In the genomic region with DNA sequence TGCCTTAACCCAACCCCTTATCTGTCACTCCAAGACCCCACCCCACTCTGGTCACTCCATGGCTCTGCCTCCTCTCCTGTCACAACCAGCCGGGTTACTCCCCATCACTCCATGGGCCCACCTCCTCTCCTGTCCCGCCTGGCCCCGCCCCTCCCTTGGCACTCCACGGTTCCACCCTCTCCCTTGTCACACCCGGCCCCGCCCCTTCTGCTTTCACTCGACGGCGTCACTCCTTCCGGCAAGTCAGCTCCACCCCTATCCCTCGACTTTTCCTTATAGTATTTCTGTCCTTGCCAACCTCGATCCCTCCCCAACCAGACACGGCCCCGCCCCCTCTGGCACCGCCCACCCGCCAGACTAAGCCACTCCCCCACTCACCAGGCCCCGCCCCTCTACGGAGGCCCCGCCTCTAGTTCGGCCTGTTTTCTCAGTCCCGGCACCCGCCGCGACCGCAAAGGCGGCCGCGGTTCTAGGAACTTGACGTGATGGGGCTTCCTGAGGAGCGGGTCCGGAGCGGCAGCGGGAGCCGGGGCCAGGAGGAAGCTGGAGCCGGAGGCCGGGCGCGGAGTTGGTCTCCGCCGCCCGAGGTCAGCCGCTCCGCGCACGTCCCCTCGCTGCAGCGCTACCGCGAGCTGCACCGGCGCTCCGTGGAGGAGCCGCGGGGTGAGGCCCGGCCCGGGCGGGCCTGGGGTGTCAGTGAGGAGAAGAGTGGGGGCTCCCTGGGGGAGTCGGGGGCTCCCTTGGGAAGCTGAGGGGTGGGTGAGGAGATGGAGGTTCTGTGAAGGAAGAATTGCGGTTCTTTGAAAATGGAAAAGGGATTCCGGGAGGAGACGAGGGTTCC, we compare ENCODE assay signal across 8 cellular contexts. TPM values are rescaled to one million over a fixed set of nuclear protein-coding genes. Genes with fewer than 3 reads are reported as not detected.
DNase-seq lines count a peak whose midpoint lies in the region; ATAC-seq and TF ChIP-seq lines count a peak whose summit lies in the region.

A gene with protein sequence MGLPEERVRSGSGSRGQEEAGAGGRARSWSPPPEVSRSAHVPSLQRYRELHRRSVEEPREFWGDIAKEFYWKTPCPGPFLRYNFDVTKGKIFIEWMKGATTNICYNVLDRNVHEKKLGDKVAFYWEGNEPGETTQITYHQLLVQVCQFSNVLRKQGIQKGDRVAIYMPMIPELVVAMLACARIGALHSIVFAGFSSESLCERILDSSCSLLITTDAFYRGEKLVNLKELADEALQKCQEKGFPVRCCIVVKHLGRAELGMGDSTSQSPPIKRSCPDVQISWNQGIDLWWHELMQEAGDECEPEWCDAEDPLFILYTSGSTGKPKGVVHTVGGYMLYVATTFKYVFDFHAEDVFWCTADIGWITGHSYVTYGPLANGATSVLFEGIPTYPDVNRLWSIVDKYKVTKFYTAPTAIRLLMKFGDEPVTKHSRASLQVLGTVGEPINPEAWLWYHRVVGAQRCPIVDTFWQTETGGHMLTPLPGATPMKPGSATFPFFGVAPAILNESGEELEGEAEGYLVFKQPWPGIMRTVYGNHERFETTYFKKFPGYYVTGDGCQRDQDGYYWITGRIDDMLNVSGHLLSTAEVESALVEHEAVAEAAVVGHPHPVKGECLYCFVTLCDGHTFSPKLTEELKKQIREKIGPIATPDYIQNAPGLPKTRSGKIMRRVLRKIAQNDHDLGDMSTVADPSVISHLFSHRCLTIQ (plus strand): TSS at position 452 of the 841 bp plus-strand sequence. CDS start 34 bp downstream, at position 486.

- peak within 1 kb of the TSS; percentile 71 for H3K4me3 Mint-ChIP-seq in natural killer cell treated with Interleukin-12 subunit alpha and Interleukin-12 subunit beta and Interleukin-15 and Interleukin-18, amount 100 ng/mL, for 72 hours

- TF ChIP-seq CTCF in fibroblast of pulmonary artery (IDR thresholded peaks at IDR 0.05; ENCODE audit: low read length, missing control alignments) = no peak

- DNase-seq in DMS79 (lab: John Stamatoyannopoulos, UW) = peak; percentile 83
- DNase-seq in GM23248 = peak; percentile 99
- DNase-seq in LoVo (ENCODE audit: low spot score) = peak; percentile 98
- DNase-seq in SHP77 (lab: John Stamatoyannopoulos, UW) = peak; percentile 96 to 97
- DNase-seq in activated effector memory CD4-positive, alpha-beta T cell treated with Interleukin-2 at 50 U/mL for 16 hours = peak; percentile 90
- DNase-seq in fibroblast of pulmonary artery (ENCODE audit: low read depth) = peak; percentile 99
- DNase-seq in natural killer cell treated with Interleukin-12 subunit alpha and Interleukin-12 subunit beta and Interleukin-15 and Interleukin-18, amount 100 ng/mL, for 72 hours (ENCODE audit: low spot score) = peak; percentile 92
- DNase-seq in stimulated activated naive CD4-positive, alpha-beta T cell treated with Interleukin-2 at 50 U/mL for 16 hours (lab: John Stamatoyannopoulos, UW) = peak; percentile 93

- H3K27ac ChIP-seq in GM23248 = peak within 1 kb of the TSS; percentile 40

- peak within 1 kb of the TSS; percentile 84 for H3K9ac ChIP-seq in GM23248

- H3K27ac Mint-ChIP-seq in natural killer cell treated with Interleukin-12 subunit alpha and Interleukin-12 subunit beta and Interleukin-15 and Interleukin-18, amount 100 ng/mL, for 72 hours = peak within 1 kb of the TSS; percentile 39 to 42

- H3K27me3 Mint-ChIP-seq in natural killer cell treated with Interleukin-12 subunit alpha and Interleukin-12 subunit beta and Interleukin-15 and Interleukin-18, amount 100 ng/mL, for 72 hours = peaks cover 10 to 15% of the 10 kb centered on the region in 2 donors

- 2% methylated on average over 30 to 61 of the region's 61 CpGs for WGBS in GM23248 (ENCODE audit: low coverage in 1 of 2, low lambda C conversion rate in 2 of 2, missing lambda C conversion rate in 2 of 2), 2 experiments

- in situ Hi-C loops in GM23248 (cut with MboI) = no loop called here

- H2AFZ ChIP-seq in GM23248 = peak within 1 kb of the TSS; percentile 94

- no peaks in the 10 kb centered on the region for H3K27me3 ChIP-seq in GM23248 (replicated peaks; ENCODE audit: insufficient read depth)

- H3K4me1 ChIP-seq in GM23248 (ENCODE audit: insufficient read depth) = peaks cover 6% of the 10 kb centered on the region

- H3K9me2 ChIP-seq in GM23248 (ENCODE audit: insufficient read depth) = no peaks in the 10 kb centered on the region

- peak within 1 kb of the TSS; percentile 94 for H3K4me3 ChIP-seq in GM23248
- peak within 1 kb of the TSS; percentile 89 for H3K4me3 ChIP-seq in fibroblast of pulmonary artery (replicated peaks; ENCODE audit: low read depth, low read length)

- H3K9me3 ChIP-seq in GM23248 (ENCODE audit: low read depth) = no peaks in the 10 kb centered on the region

- H4K20me1 ChIP-seq in GM23248 (ENCODE audit: insufficient read depth) = no peaks in the 10 kb centered on the region

- H3K9me3 Mint-ChIP-seq in natural killer cell treated with Interleukin-12 subunit alpha and Interleukin-12 subunit beta and Interleukin-15 and Interleukin-18, amount 100 ng/mL, for 72 hours = no peaks in the 10 kb centered on the region

- peaks cover 16% of the 10 kb centered on the region for H3K79me2 ChIP-seq in GM23248 (ENCODE audit: insufficient read depth)

- H3K4me1 Mint-ChIP-seq in natural killer cell treated with Interleukin-12 subunit alpha and Interleukin-12 subunit beta and Interleukin-15 and Interleukin-18, amount 100 ng/mL, for 72 hours (ENCODE audit: low read depth in 2 of 2) = peaks cover 47 to 51% of the 10 kb centered on the region in 2 donors

- no peaks in the 10 kb centered on the region for H3K36me3 Mint-ChIP-seq in natural killer cell treated with Interleukin-12 subunit alpha and Interleukin-12 subunit beta and Interleukin-15 and Interleukin-18, amount 100 ng/mL, for 72 hours

- peaks cover 9% of the 10 kb centered on the region for H3F3A ChIP-seq in GM23248 (ENCODE audit: insufficient read depth)

- peak within 1 kb of the TSS; percentile 100 for H3K4me2 ChIP-seq in GM23248 (ENCODE audit: unreplicated experiment)

- ATAC-seq in natural killer cell treated with Interleukin-12 subunit alpha and Interleukin-12 subunit beta and Interleukin-15 and Interleukin-18, amount 100 ng/mL, for 72 hours = peak; percentile 91 to 93

- no peaks in the 10 kb centered on the region for H3K36me3 ChIP-seq in GM23248 (ENCODE audit: low read depth)

RNA-seq across cellular contexts. Expression of the gene that starts here (rescaled TPM):
- 33.3 and 37.7 TPM in 2 replicates for total RNA-seq in GM23248 (2014; rRNA removed; shearing (Covaris generic))
- 12.1 and 14.3 TPM in 2 replicates for polyA plus RNA-seq in GM23248 (2016; fragmentation: Nextera tagmentation; extraction: Ambion mirVana)
- 10 to 100 TPM in 1 of 2 donors, 1 to 10 TPM in 1; 2.4 to 13.4 TPM for total RNA-seq in natural killer cell treated with Interleukin-12 subunit alpha and Interleukin-12 subunit beta and Interleukin-15 and Interleukin-18, amount 100 ng/mL, for 72 hours

Comparison
In these comparisons a context has a peak if more than half of its experiments do, and no peak if none do; other contexts are left out.
1. Peak in every context shown above with its lines: DNase-seq, ATAC-seq, H3K4me3 ChIP-seq and H3K27ac ChIP-seq.